In the genomic region with DNA sequence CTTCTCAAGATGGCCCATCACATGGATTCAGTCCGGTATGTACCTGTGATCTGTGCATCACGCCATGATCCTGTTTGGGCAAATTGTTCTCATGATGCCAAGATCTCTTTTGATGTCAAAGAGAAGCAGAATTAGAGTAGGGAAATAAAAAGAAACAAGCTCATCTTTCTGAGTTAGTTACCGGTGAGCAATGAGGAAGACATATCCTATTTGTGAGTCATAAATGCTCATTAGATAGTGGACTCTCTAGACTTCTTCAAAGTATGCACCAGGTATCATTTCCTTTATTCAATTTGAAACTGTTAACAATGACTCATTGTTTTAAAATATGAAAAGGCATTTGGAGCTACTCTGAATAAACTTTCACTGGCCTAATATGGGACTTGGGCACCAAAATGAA, we compare ENCODE assay signal across 1 cellular context.
TF ChIP-seq lines count a peak whose summit lies in the region.

No MANE protein-coding gene starts in this region.

TF ChIP-seq in A549, 52 proteins besides CTCF, POLR2A, EP300 and RAD21 (continued from another document):
- TF ChIP-seq, protein P1, sequence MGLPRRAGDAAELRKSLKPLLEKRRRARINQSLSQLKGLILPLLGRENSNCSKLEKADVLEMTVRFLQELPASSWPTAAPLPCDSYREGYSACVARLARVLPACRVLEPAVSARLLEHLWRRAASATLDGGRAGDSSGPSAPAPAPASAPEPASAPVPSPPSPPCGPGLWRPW (IDR thresholded peaks at IDR 0.05), result no peak
- no peak for TF ChIP-seq CBX8 (IDR thresholded peaks at IDR 0.05)
TF ChIP-seq in A549: peak in this region for 2.
